Comparison of ENCODE assay signal across 1 cellular context in genomic region chr18:13376298-13376840, GRCh38.
TF ChIP-seq lines count a peak whose summit lies in the region.

No MANE protein-coding gene starts in this region.

TF ChIP-seq in GM23338, 12 proteins besides CTCF, POLR2A, EP300 and RAD21 (continued from another document):
- TF ChIP-seq, protein P1, sequence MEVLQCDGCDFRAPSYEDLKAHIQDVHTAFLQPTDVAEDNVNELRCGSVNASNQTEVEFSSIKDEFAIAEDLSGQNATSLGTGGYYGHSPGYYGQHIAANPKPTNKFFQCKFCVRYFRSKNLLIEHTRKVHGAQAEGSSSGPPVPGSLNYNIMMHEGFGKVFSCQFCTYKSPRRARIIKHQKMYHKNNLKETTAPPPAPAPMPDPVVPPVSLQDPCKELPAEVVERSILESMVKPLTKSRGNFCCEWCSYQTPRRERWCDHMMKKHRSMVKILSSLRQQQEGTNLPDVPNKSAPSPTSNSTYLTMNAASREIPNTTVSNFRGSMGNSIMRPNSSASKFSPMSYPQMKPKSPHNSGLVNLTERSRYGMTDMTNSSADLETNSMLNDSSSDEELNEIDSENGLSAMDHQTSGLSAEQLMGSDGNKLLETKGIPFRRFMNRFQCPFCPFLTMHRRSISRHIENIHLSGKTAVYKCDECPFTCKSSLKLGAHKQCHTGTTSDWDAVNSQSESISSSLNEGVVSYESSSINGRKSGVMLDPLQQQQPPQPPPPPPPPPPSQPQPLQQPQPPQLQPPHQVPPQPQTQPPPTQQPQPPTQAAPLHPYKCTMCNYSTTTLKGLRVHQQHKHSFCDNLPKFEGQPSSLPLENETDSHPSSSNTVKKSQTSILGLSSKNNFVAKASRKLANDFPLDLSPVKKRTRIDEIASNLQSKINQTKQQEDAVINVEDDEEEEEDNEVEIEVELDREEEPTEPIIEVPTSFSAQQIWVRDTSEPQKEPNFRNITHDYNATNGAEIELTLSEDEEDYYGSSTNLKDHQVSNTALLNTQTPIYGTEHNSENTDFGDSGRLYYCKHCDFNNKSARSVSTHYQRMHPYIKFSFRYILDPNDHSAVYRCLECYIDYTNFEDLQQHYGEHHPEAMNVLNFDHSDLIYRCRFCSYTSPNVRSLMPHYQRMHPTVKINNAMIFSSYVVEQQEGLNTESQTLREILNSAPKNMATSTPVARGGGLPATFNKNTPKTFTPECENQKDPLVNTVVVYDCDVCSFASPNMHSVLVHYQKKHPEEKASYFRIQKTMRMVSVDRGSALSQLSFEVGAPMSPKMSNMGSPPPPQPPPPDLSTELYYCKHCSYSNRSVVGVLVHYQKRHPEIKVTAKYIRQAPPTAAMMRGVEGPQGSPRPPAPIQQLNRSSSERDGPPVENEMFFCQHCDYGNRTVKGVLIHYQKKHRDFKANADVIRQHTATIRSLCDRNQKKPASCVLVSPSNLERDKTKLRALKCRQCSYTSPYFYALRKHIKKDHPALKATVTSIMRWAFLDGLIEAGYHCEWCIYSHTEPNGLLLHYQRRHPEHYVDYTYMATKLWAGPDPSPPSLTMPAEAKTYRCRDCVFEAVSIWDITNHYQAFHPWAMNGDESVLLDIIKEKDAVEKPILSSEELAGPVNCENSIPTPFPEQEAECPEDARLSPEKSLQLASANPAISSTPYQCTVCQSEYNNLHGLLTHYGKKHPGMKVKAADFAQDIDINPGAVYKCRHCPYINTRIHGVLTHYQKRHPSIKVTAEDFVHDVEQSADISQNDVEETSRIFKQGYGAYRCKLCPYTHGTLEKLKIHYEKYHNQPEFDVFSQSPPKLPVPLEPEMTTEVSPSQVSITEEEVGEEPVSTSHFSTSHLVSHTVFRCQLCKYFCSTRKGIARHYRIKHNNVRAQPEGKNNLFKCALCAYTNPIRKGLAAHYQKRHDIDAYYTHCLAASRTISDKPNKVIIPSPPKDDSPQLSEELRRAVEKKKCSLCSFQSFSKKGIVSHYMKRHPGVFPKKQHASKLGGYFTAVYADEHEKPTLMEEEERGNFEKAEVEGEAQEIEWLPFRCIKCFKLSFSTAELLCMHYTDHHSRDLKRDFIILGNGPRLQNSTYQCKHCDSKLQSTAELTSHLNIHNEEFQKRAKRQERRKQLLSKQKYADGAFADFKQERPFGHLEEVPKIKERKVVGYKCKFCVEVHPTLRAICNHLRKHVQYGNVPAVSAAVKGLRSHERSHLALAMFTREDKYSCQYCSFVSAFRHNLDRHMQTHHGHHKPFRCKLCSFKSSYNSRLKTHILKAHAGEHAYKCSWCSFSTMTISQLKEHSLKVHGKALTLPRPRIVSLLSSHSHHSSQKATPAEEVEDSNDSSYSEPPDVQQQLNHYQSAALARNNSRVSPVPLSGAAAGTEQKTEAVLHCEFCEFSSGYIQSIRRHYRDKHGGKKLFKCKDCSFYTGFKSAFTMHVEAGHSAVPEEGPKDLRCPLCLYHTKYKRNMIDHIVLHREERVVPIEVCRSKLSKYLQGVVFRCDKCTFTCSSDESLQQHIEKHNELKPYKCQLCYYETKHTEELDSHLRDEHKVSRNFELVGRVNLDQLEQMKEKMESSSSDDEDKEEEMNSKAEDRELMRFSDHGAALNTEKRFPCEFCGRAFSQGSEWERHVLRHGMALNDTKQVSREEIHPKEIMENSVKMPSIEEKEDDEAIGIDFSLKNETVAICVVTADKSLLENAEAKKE (CRISPR knock-in tag; IDR thresholded peaks at IDR 0.05): no peak
- TF ChIP-seq, protein P2, sequence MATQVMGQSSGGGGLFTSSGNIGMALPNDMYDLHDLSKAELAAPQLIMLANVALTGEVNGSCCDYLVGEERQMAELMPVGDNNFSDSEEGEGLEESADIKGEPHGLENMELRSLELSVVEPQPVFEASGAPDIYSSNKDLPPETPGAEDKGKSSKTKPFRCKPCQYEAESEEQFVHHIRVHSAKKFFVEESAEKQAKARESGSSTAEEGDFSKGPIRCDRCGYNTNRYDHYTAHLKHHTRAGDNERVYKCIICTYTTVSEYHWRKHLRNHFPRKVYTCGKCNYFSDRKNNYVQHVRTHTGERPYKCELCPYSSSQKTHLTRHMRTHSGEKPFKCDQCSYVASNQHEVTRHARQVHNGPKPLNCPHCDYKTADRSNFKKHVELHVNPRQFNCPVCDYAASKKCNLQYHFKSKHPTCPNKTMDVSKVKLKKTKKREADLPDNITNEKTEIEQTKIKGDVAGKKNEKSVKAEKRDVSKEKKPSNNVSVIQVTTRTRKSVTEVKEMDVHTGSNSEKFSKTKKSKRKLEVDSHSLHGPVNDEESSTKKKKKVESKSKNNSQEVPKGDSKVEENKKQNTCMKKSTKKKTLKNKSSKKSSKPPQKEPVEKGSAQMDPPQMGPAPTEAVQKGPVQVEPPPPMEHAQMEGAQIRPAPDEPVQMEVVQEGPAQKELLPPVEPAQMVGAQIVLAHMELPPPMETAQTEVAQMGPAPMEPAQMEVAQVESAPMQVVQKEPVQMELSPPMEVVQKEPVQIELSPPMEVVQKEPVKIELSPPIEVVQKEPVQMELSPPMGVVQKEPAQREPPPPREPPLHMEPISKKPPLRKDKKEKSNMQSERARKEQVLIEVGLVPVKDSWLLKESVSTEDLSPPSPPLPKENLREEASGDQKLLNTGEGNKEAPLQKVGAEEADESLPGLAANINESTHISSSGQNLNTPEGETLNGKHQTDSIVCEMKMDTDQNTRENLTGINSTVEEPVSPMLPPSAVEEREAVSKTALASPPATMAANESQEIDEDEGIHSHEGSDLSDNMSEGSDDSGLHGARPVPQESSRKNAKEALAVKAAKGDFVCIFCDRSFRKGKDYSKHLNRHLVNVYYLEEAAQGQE (IDR thresholded peaks at IDR 0.05; ENCODE audit: unreplicated experiment): no peak
